1 cellular context compared by ENCODE assay signal in the genomic region with DNA sequence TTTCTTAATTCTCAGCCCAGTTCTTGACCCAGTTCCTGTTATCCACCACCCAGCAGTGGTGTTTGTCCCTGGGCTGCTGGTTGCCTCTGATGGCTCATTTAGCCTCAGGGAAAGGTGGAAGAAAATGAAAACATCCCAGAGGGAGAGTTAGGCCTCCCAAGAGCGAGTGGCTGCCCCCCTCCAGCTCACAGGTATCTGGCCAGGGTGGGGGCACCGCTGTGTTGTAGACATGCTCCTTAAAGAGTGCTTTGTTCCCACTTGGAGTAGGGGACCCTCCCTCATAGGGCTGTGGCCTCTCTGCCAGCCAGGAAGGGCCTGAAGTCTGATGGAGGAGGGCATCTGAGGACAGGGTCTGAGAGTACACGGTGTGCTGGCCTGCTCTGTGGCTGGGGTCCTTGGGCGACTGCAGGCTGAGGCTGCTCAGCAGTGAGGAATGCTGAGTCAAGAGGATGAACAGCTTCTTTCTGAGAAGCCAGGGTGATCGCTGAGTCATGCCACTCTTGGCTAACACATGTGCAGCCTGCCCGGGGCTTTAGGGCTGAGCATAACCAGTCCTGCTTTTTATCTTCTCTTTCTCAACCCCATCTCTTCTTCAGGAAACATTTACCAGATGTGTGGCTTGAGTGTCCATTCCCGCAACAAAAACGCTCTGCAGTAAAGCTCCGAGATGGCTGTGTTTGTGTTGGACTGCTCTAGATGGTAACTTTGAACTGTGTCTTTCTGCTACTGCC.
TF ChIP-seq lines count a peak whose summit lies in the region.

No MANE protein-coding gene starts in this region.

TF ChIP-seq in HepG2, 621 proteins besides CTCF, POLR2A, EP300 and RAD21 (continued from another document and continues in another):
- TF ChIP-seq, protein P1, sequence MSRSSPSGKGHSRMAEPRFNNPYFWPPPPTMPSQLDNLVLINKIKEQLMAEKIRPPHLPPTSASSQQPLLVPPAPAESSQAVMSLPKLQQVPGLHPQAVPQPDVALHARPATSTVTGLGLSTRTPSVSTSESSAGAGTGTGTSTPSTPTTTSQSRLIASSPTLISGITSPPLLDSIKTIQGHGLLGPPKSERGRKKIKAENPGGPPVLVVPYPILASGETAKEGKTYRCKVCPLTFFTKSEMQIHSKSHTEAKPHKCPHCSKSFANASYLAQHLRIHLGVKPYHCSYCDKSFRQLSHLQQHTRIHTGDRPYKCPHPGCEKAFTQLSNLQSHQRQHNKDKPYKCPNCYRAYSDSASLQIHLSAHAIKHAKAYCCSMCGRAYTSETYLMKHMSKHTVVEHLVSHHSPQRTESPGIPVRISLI (CRISPR knock-in tag; IDR thresholded peaks at IDR 0.05; ENCODE audit: borderline replicate concordance), result peak; percentile 43; the same call in 1 of the 2 replicates
- peak; percentile 26 for TF ChIP-seq FOXP4 (CRISPR knock-in tag; IDR thresholded peaks at IDR 0.05)
- 0 out of 2 replicates have a peak, but pooled peaks have one; percentile 32 for TF ChIP-seq ZNF124 (CRISPR knock-in tag; IDR thresholded peaks at IDR 0.05)
- TF ChIP-seq, protein P2, sequence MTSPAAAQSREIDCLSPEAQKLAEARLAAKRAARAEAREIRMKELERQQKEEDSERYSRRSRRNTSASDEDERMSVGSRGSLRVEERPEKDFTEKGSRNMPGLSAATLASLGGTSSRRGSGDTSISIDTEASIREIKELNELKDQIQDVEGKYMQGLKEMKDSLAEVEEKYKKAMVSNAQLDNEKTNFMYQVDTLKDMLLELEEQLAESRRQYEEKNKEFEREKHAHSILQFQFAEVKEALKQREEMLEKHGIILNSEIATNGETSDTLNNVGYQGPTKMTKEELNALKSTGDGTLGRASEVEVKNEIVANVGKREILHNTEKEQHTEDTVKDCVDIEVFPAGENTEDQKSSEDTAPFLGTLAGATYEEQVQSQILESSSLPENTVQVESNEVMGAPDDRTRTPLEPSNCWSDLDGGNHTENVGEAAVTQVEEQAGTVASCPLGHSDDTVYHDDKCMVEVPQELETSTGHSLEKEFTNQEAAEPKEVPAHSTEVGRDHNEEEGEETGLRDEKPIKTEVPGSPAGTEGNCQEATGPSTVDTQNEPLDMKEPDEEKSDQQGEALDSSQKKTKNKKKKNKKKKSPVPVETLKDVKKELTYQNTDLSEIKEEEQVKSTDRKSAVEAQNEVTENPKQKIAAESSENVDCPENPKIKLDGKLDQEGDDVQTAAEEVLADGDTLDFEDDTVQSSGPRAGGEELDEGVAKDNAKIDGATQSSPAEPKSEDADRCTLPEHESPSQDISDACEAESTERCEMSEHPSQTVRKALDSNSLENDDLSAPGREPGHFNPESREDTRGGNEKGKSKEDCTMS (CRISPR knock-in tag; conservative IDR thresholded peaks at IDR 0.05), result no peak
- TF ChIP-seq HDAC1 (CRISPR knock-in tag; IDR thresholded peaks at IDR 0.05), result peak; percentile 71; the same call in 1 of the 2 replicates
- TF ChIP-seq CBX1 (IDR thresholded peaks at IDR 0.05; ENCODE audit: low read depth), result peak; percentile 28
- no peak for TF ChIP-seq AKNA (CRISPR knock-in tag; IDR thresholded peaks at IDR 0.05; ENCODE audit: borderline replicate concordance)
- no peak for TF ChIP-seq ZNF552 (CRISPR knock-in tag; IDR thresholded peaks at IDR 0.05; ENCODE audit: borderline replicate concordance)
- peak; percentile 7; the same call in 1 of the 2 replicates for TF ChIP-seq ZSCAN31 (CRISPR knock-in tag; IDR thresholded peaks at IDR 0.05; ENCODE audit: low read depth)
- TF ChIP-seq ATAD3A (CRISPR knock-in tag; IDR thresholded peaks at IDR 0.05), result no peak
- peak; percentile 77; the same call in 1 of the 2 replicates for TF ChIP-seq ZFP36L1 (CRISPR knock-in tag; IDR thresholded peaks at IDR 0.05)
- TF ChIP-seq ZMYM3 (CRISPR knock-in tag; IDR thresholded peaks at IDR 0.05), result peak; percentile 50; the same call in 1 of the 2 replicates
- TF ChIP-seq ZNF337 (CRISPR knock-in tag; IDR thresholded peaks at IDR 0.05; ENCODE audit: borderline replicate concordance, low read depth), result no peak
- 0 out of 2 replicates have a peak, but pooled peaks have one; percentile 20 for TF ChIP-seq ARNTL (CRISPR knock-in tag; IDR thresholded peaks at IDR 0.05)
- no peak for TF ChIP-seq ZFP41 (CRISPR knock-in tag; IDR thresholded peaks at IDR 0.05; ENCODE audit: borderline replicate concordance)
- peak; percentile 63 for TF ChIP-seq ZNF225 (CRISPR knock-in tag; IDR thresholded peaks at IDR 0.05)
- no peak for TF ChIP-seq ZNF496 (CRISPR knock-in tag; IDR thresholded peaks at IDR 0.05; ENCODE audit: insufficient replicate concordance)
- peak; percentile 44 for TF ChIP-seq SRSF1 (optimal IDR thresholded peaks at IDR 0.05; ENCODE audit: low read depth, low read length)
- peak; percentile 95 for TF ChIP-seq ZNF614 (CRISPR knock-in tag; IDR thresholded peaks at IDR 0.05; ENCODE audit: borderline replicate concordance)
- TF ChIP-seq KLF16 (CRISPR knock-in tag; IDR thresholded peaks at IDR 0.05), result peak in 1 of 2 experiments; percentile 84; a peak in 1 of 4 replicates
- TF ChIP-seq, protein P3, sequence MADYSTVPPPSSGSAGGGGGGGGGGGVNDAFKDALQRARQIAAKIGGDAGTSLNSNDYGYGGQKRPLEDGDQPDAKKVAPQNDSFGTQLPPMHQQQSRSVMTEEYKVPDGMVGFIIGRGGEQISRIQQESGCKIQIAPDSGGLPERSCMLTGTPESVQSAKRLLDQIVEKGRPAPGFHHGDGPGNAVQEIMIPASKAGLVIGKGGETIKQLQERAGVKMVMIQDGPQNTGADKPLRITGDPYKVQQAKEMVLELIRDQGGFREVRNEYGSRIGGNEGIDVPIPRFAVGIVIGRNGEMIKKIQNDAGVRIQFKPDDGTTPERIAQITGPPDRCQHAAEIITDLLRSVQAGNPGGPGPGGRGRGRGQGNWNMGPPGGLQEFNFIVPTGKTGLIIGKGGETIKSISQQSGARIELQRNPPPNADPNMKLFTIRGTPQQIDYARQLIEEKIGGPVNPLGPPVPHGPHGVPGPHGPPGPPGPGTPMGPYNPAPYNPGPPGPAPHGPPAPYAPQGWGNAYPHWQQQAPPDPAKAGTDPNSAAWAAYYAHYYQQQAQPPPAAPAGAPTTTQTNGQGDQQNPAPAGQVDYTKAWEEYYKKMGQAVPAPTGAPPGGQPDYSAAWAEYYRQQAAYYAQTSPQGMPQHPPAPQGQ (CRISPR knock-in tag; IDR thresholded peaks at IDR 0.05; ENCODE audit: borderline replicate concordance), result no peak
- peak; percentile 89; the same call in 1 of the 2 replicates for TF ChIP-seq SIN3A (IDR thresholded peaks at IDR 0.05; ENCODE audit: borderline replicate concordance, low read depth, low read length)
- peak; percentile 96 to 99 for TF ChIP-seq MAFK (conservative IDR thresholded peaks at IDR 0.05 in 1 of 2, IDR thresholded peaks at IDR 0.05 in 1 of 2; ENCODE audit: low read length in 2 of 2)
- TF ChIP-seq ZNF501 (CRISPR knock-in tag; IDR thresholded peaks at IDR 0.05), result peak; percentile 82
- TF ChIP-seq, protein P4, sequence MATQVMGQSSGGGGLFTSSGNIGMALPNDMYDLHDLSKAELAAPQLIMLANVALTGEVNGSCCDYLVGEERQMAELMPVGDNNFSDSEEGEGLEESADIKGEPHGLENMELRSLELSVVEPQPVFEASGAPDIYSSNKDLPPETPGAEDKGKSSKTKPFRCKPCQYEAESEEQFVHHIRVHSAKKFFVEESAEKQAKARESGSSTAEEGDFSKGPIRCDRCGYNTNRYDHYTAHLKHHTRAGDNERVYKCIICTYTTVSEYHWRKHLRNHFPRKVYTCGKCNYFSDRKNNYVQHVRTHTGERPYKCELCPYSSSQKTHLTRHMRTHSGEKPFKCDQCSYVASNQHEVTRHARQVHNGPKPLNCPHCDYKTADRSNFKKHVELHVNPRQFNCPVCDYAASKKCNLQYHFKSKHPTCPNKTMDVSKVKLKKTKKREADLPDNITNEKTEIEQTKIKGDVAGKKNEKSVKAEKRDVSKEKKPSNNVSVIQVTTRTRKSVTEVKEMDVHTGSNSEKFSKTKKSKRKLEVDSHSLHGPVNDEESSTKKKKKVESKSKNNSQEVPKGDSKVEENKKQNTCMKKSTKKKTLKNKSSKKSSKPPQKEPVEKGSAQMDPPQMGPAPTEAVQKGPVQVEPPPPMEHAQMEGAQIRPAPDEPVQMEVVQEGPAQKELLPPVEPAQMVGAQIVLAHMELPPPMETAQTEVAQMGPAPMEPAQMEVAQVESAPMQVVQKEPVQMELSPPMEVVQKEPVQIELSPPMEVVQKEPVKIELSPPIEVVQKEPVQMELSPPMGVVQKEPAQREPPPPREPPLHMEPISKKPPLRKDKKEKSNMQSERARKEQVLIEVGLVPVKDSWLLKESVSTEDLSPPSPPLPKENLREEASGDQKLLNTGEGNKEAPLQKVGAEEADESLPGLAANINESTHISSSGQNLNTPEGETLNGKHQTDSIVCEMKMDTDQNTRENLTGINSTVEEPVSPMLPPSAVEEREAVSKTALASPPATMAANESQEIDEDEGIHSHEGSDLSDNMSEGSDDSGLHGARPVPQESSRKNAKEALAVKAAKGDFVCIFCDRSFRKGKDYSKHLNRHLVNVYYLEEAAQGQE (IDR thresholded peaks at IDR 0.05; ENCODE audit: borderline replicate concordance in 1 of 2, low read depth in 1 of 2, low read length in 2 of 2), result no peak
- TF ChIP-seq MAFF (IDR thresholded peaks at IDR 0.05; ENCODE audit: low read depth, low read length), result peak; percentile 98
- TF ChIP-seq, protein P5, sequence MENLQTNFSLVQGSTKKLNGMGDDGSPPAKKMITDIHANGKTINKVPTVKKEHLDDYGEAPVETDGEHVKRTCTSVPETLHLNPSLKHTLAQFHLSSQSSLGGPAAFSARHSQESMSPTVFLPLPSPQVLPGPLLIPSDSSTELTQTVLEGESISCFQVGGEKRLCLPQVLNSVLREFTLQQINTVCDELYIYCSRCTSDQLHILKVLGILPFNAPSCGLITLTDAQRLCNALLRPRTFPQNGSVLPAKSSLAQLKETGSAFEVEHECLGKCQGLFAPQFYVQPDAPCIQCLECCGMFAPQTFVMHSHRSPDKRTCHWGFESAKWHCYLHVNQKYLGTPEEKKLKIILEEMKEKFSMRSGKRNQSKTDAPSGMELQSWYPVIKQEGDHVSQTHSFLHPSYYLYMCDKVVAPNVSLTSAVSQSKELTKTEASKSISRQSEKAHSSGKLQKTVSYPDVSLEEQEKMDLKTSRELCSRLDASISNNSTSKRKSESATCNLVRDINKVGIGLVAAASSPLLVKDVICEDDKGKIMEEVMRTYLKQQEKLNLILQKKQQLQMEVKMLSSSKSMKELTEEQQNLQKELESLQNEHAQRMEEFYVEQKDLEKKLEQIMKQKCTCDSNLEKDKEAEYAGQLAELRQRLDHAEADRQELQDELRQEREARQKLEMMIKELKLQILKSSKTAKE (CRISPR knock-in tag; IDR thresholded peaks at IDR 0.05; ENCODE audit: borderline replicate concordance), result 0 out of 2 replicates have a peak, but pooled peaks have one; percentile 11
- TF ChIP-seq ZNF563 (CRISPR knock-in tag; IDR thresholded peaks at IDR 0.05), result peak; percentile 70
- TF ChIP-seq ATF4 (CRISPR knock-in tag; IDR thresholded peaks at IDR 0.05), result no peak
- TF ChIP-seq ZNF788 (CRISPR knock-in tag; IDR thresholded peaks at IDR 0.05; ENCODE audit: borderline replicate concordance), result peak; percentile 87; the same call in 1 of the 2 replicates
- TF ChIP-seq MEIS2 (CRISPR knock-in tag; IDR thresholded peaks at IDR 0.05), result no peak
- 0 out of 2 replicates have a peak, but pooled peaks have one; percentile 73 for TF ChIP-seq CBX5 (CRISPR knock-in tag; IDR thresholded peaks at IDR 0.05; ENCODE audit: borderline replicate concordance)
- TF ChIP-seq BCL6 (CRISPR knock-in tag; IDR thresholded peaks at IDR 0.05), result no peak
- TF ChIP-seq PPARG (CRISPR knock-in tag; conservative IDR thresholded peaks at IDR 0.05), result no peak
